Comparison of ENCODE assay signal across 8 cellular contexts in the genomic region with DNA sequence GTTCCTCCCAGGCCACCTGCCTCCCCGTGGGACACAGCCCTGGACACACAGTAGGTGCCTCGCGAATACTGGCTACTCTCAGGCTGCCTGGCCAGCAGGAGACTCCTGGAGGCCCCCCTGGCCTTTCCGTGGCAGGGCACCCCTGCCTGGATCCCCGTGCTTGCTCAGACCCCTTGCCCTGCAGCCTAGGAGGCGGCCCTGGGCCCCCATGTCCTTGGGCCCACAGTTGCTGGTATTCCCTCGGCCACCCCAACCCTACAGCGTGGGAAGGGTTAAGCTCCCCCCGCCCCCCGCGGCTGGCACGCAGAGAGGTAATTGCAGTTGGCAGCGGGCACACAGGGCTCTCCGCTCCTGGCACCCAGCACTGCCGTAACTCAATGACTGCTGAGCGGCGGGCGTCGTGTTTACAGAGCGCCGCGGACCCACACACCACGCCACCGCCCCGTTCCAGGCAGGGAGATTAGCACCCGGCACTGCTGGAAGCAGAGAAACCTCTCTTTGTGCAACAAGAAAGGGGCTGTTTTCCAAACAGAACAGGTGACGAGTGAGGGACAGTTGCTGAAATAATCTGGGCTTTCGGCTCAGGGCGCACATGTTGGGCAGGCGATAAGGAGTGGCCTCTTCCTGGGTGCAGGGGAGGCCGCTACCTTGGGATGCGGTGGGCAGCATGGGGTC. TPM values are rescaled to one million over a fixed set of nuclear protein-coding genes. Genes with fewer than 3 reads are reported as not detected.
DNase-seq lines count a peak whose midpoint lies in the region; ATAC-seq and TF ChIP-seq lines count a peak whose summit lies in the region.
"Had no signal": no experiment of that assay in that cellular context is flagged by ENCODE, and none has a peak within 500 bp of the region (broad histone marks: within the 10 kb centered on the region; RNA-seq: fewer than 3 reads in every experiment).

No MANE protein-coding gene starts in this region.

- peak; percentile 78 for DNase-seq in GF-D8 (lab: John Stamatoyannopoulos, UW)
- peak; percentile 95 for DNase-seq in NCI-H2196 (lab: John Stamatoyannopoulos, UW; ENCODE audit: unreplicated experiment)
- DNase-seq in head of caudate nucleus = peak; percentile 54 to 92 (median 75)
- DNase-seq in activated CD4-positive, alpha-beta T cell treated with anti-CD3 and anti-CD28 coated beads, Interleukin-2, amount 50 U/mL, for 48 hours = no peak
- no peak for DNase-seq in GM13977 (ENCODE audit: low spot score)
- DNase-seq: stimulated activated CD4-positive, alpha-beta T cell treated with anti-CD3 and anti-CD28 coated beads, Interleukin-12 subunit alpha, Interleukin-12 subunit beta, amount 100 ng/mL, for 4 hours had no signal

- H3K9me3 ChIP-seq in skeletal muscle satellite cell (replicated peaks; ENCODE audit: low read length) = no peaks in the 10 kb centered on the region

- intact Hi-C loops in head of caudate nucleus (cut with DNase I) = no loop called here

- no peak overlapping the region for H3K4me3 ChIP-seq in skeletal muscle satellite cell (ENCODE audit: low read length)

- H3K9ac ChIP-seq in skeletal muscle satellite cell (ENCODE audit: low read depth, low read length) = no peak overlapping the region

- no peak for ATAC-seq in GM18873 (IDR thresholded peaks at IDR 0.05; ENCODE audit: low FRiP score, unreplicated experiment)

- no peaks in the 10 kb centered on the region for H3K27me3 ChIP-seq in skeletal muscle satellite cell (ENCODE audit: control insufficient read depth, insufficient read depth, low read length)

- no peak for TF ChIP-seq CTCF in GM13977 (IDR thresholded peaks at IDR 0.05; ENCODE audit: extremely low read depth, insufficient read depth, missing control alignments)

- in situ Hi-C loops in GM13977 (cut with MboI; ENCODE audit: low pct_unique_long_range_greater_than_20kb, low sequenced_read_pairs, unreplicated experiment) = no loop called here

- H3K4me2 ChIP-seq in skeletal muscle satellite cell (ENCODE audit: low read length) = peak overlapping the region; percentile 31

- H3K36me3 ChIP-seq in skeletal muscle satellite cell (ENCODE audit: insufficient read depth, low read length) = no peaks in the 10 kb centered on the region

- H3K4me1 ChIP-seq in skeletal muscle satellite cell (ENCODE audit: control insufficient read depth, insufficient read depth, low read length) = peaks cover 56% of the 10 kb centered on the region

RNA-seq across cellular contexts. Expression of gene BAHCC1, which starts 32.3 kb away (rescaled TPM):
- total RNA-seq in skeletal muscle satellite cell (2012; rRNA removed) = 7.9 and 8.3 TPM in 2 replicates

Comparison
In these comparisons a context has a peak if more than half of its experiments do, and no peak if none do; other contexts are left out.
1. DNase-seq: peak in GF-D8 (single experiment), NCI-H2196 (single experiment) and head of caudate nucleus (42 of 42); none in activated CD4-positive, alpha-beta T cell treated with anti-CD3 and anti-CD28 coated beads, Interleukin-2, amount 50 U/mL, for 48 hours (0 of 2) and GM13977 (single experiment).